ENCODE assay signal across 34 cellular contexts in genomic region chr4:47167391-47167790, GRCh38.
"Had no signal": no experiment of that assay in that cellular context is flagged by ENCODE, and none has a peak within 500 bp of the region (broad histone marks: within the 10 kb centered on the region; RNA-seq: fewer than 3 reads in every experiment).

No MANE protein-coding gene starts in this region.

- H3K27ac ChIP-seq: body of pancreas, epithelial cell of prostate, left lung, lower lobe of right lung, neural progenitor cell, parathyroid adenoma, psoas muscle, sigmoid colon, suprapubic skin, tibial artery, upper lobe of right lung had no signal

- H3K27me3 ChIP-seq: body of pancreas, left lung, neural progenitor cell, sigmoid colon, suprapubic skin, tibial artery, upper lobe of right lung had no signal

- H3K4me3 Mint-ChIP-seq: activated CD4-positive, alpha-beta memory T cell treated with anti-CD3 and anti-CD28 coated beads, Interleukin-2, amount 10 ng/mL, durations not matched to agents 7 days and 5 days; activated CD4-positive, alpha-beta T cell treated with anti-CD3 and anti-CD28 coated beads, Interleukin-2, amount 10 ng/mL, durations not matched to agents 7 days and 5 days; activated naive CD4-positive, alpha-beta T cell treated with anti-CD3 and anti-CD28 coated beads, Interleukin-2, amount 10 ng/mL, durations not matched to agents 7 days and 5 days; activated naive CD8-positive, alpha-beta T cell treated with anti-CD3 and anti-CD28 coated beads, Interleukin-2, amount 10 ng/mL, durations not matched to agents 7 days and 5 days; activated T-cell treated with anti-CD3 and anti-CD28 coated beads, Interleukin-2, amount 50 U/mL, for 24 hours; natural killer cell; neural progenitor cell; WTC11 had no signal

- H3K4me3 ChIP-seq: body of pancreas, left lung, lower lobe of right lung, neural progenitor cell, psoas muscle, sigmoid colon, suprapubic skin, tibial artery, upper lobe of right lung had no signal

- ATAC-seq: body of pancreas, left lung, lower lobe of right lung, natural killer cell, psoas muscle, upper lobe of right lung, WTC11 had no signal

- DNase-seq: activated CD4-positive, alpha-beta memory T cell treated with anti-CD3 and anti-CD28 coated beads, Interleukin-2, amount 10 ng/mL, durations not matched to agents 7 days and 5 days; activated CD4-positive, alpha-beta T cell treated with anti-CD3 and anti-CD28 coated beads for 1 hour; activated CD4-positive, alpha-beta T cell treated with anti-CD3 and anti-CD28 coated beads, Interleukin-2, amount 10 ng/mL, durations not matched to agents 7 days and 5 days; activated CD8-positive, alpha-beta memory T cell treated with anti-CD3 and anti-CD28 coated beads, Interleukin-2, amount 50 U/mL, for 48 hours; activated gamma-delta T cell; activated naive CD4-positive, alpha-beta T cell treated with anti-CD3 and anti-CD28 coated beads, Interleukin-2, amount 10 ng/mL, durations not matched to agents 7 days and 5 days; activated naive CD8-positive, alpha-beta T cell treated with anti-CD3 and anti-CD28 coated beads, Interleukin-2, amount 10 ng/mL, durations not matched to agents 7 days and 5 days; activated T-cell treated with anti-CD3 and anti-CD28 coated beads, Interleukin-2, amount 50 U/mL, for 24 hours; amniotic stem cell; body of pancreas; dermis blood vessel endothelial cell; effector CD4-positive, alpha-beta T cell; kidney glomerular epithelial cell; left lung; lower lobe of right lung; mesendoderm; natural killer cell; occipital lobe; psoas muscle; sigmoid colon; stimulated activated CD4-positive, alpha-beta T cell treated with anti-CD3 and anti-CD28 coated beads, Interleukin-15, amount 100 ng/mL, for 24 hours; stimulated activated CD4-positive, alpha-beta T cell treated with anti-CD3 and anti-CD28 coated beads, Interleukin-2, amount 100 ng/mL, for 24 hours; stimulated activated naive CD4-positive, alpha-beta T cell; T1000; tibial artery; upper lobe of right lung had no signal

- FAIRE-seq: colon, endometrium, frontal cortex had no signal

- H3K9ac ChIP-seq: neural progenitor cell, parathyroid adenoma had no signal

- H3K79me2 ChIP-seq: parathyroid adenoma had no signal

- H2AFZ ChIP-seq: neural progenitor cell, parathyroid adenoma had no signal

- H3K4me1 ChIP-seq: body of pancreas, left lung, lower lobe of right lung, neural progenitor cell, parathyroid adenoma, psoas muscle, sigmoid colon, suprapubic skin, upper lobe of right lung had no signal

- H3K27me3 Mint-ChIP-seq: activated CD4-positive, alpha-beta T cell treated with anti-CD3 and anti-CD28 coated beads, Interleukin-2, amount 10 ng/mL, durations not matched to agents 7 days and 5 days; activated naive CD4-positive, alpha-beta T cell treated with anti-CD3 and anti-CD28 coated beads, Interleukin-2, amount 10 ng/mL, durations not matched to agents 7 days and 5 days; activated naive CD8-positive, alpha-beta T cell treated with anti-CD3 and anti-CD28 coated beads, Interleukin-2, amount 10 ng/mL, durations not matched to agents 7 days and 5 days; activated T-cell treated with anti-CD3 and anti-CD28 coated beads, Interleukin-2, amount 50 U/mL, for 24 hours had no signal

- H3K4me2 ChIP-seq: neural progenitor cell had no signal

- H3K4me1 Mint-ChIP-seq: activated CD4-positive, alpha-beta memory T cell treated with anti-CD3 and anti-CD28 coated beads, Interleukin-2, amount 10 ng/mL, durations not matched to agents 7 days and 5 days; activated CD4-positive, alpha-beta T cell treated with anti-CD3 and anti-CD28 coated beads, Interleukin-2, amount 10 ng/mL, durations not matched to agents 7 days and 5 days; activated naive CD4-positive, alpha-beta T cell treated with anti-CD3 and anti-CD28 coated beads, Interleukin-2, amount 10 ng/mL, durations not matched to agents 7 days and 5 days; activated naive CD8-positive, alpha-beta T cell treated with anti-CD3 and anti-CD28 coated beads, Interleukin-2, amount 10 ng/mL, durations not matched to agents 7 days and 5 days; natural killer cell; neural progenitor cell; WTC11 had no signal

- H3K36me3 Mint-ChIP-seq: activated naive CD4-positive, alpha-beta T cell treated with anti-CD3 and anti-CD28 coated beads, Interleukin-2, amount 10 ng/mL, durations not matched to agents 7 days and 5 days; activated naive CD8-positive, alpha-beta T cell treated with anti-CD3 and anti-CD28 coated beads, Interleukin-2, amount 10 ng/mL, durations not matched to agents 7 days and 5 days; natural killer cell; neural progenitor cell; WTC11 had no signal

- H3K9me3 ChIP-seq: body of pancreas, left lung, lower lobe of right lung, psoas muscle, sigmoid colon, suprapubic skin, tibial artery, upper lobe of right lung had no signal

- H3K27ac Mint-ChIP-seq: activated CD4-positive, alpha-beta memory T cell treated with anti-CD3 and anti-CD28 coated beads, Interleukin-2, amount 10 ng/mL, durations not matched to agents 7 days and 5 days; activated CD4-positive, alpha-beta T cell treated with anti-CD3 and anti-CD28 coated beads, Interleukin-2, amount 10 ng/mL, durations not matched to agents 7 days and 5 days; activated naive CD4-positive, alpha-beta T cell treated with anti-CD3 and anti-CD28 coated beads, Interleukin-2, amount 10 ng/mL, durations not matched to agents 7 days and 5 days; activated naive CD8-positive, alpha-beta T cell treated with anti-CD3 and anti-CD28 coated beads, Interleukin-2, amount 10 ng/mL, durations not matched to agents 7 days and 5 days; activated T-cell treated with anti-CD3 and anti-CD28 coated beads, Interleukin-2, amount 50 U/mL, for 24 hours; natural killer cell; neural progenitor cell; WTC11 had no signal

- H3K36me3 ChIP-seq: left lung, lower lobe of right lung, neural progenitor cell, sigmoid colon, suprapubic skin, tibial artery, upper lobe of right lung had no signal

- H3K9me3 Mint-ChIP-seq: activated CD4-positive, alpha-beta memory T cell treated with anti-CD3 and anti-CD28 coated beads, Interleukin-2, amount 10 ng/mL, durations not matched to agents 7 days and 5 days; activated CD4-positive, alpha-beta T cell treated with anti-CD3 and anti-CD28 coated beads, Interleukin-2, amount 10 ng/mL, durations not matched to agents 7 days and 5 days; activated naive CD4-positive, alpha-beta T cell treated with anti-CD3 and anti-CD28 coated beads, Interleukin-2, amount 10 ng/mL, durations not matched to agents 7 days and 5 days; activated T-cell treated with anti-CD3 and anti-CD28 coated beads, Interleukin-2, amount 50 U/mL, for 24 hours; neural progenitor cell; WTC11 had no signal
